15 cellular contexts compared by ENCODE assay signal in the genomic region with DNA sequence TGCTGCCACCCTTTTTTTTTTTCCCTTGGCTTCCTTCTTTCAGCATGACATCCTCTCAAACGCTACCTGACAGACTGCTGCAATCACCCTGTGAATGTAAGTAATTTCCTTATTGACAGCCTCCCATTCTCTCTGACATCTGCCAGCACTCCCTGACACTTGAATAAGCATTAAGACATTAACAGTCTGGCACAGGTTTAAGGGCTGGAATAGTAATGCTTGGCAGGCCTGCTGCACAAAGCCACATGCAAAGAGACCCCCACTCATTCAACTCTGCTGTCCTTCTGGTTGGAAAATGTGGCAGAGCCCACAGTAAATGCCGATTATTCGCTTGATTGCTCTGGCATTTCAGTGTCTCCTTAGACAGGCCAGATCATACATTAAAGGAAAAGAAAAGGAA. TPM values are rescaled to one million over a fixed set of nuclear protein-coding genes. Genes with fewer than 3 reads are reported as not detected.
DNase-seq lines count a peak whose midpoint lies in the region; ATAC-seq and TF ChIP-seq lines count a peak whose summit lies in the region.
"Had no signal": no experiment of that assay in that cellular context is flagged by ENCODE, and none has a peak within 500 bp of the region (broad histone marks: within the 10 kb centered on the region; RNA-seq: fewer than 3 reads in every experiment).

No MANE protein-coding gene starts in this region.

- peak overlapping the region in 4 of 5 experiments; percentile 13 to 76 (median 48) for H3K4me3 Mint-ChIP-seq in brain
- H3K4me3 Mint-ChIP-seq: CD8-positive, alpha-beta memory T cell; natural killer cell had no signal

- DNase-seq in NCI-H2029 treated with DMSO at 0.1 percent for 48 hours (lab: John Stamatoyannopoulos, UW) (peak; percentile 23), neuronal stem cell (ENCODE audit: low spot score) (peak; percentile 33), middle frontal gyrus (ENCODE audit: extremely low spot score, low spot score) (no peak), sciatic nerve (ENCODE audit: low spot score) (no peak)
- no peak for DNase-seq in stimulated activated naive CD4-positive, alpha-beta T cell treated with Interleukin-2 at 50 U/mL for 16 hours (lab: John Stamatoyannopoulos, UW)
- DNase-seq: activated CD8-positive, alpha-beta memory T cell treated with anti-CD3 and anti-CD28 coated beads for 24 hours; CD8-positive, alpha-beta memory T cell; gastrocnemius medialis; IMR-90; natural killer cell; NCI-H510A; SHP77 treated with DMSO at 0.1 percent for 48 hours; testis had no signal

- H3K4me3 ChIP-seq in HEK293 (ENCODE audit: low read depth, low read length) = no peak overlapping the region
- no peak overlapping the region for H3K4me3 ChIP-seq in neuronal stem cell (ENCODE audit: low read length in 2 of 2)
- H3K4me3 ChIP-seq: gastrocnemius medialis, testis had no signal

- H3K27me3 ChIP-seq in neuronal stem cell (ENCODE audit: control insufficient read depth in 3 of 3, insufficient read depth in 3 of 3, low read depth in 1 of 3, low read length in 3 of 3) = peaks cover 0 to 3% (median 0%) of the 10 kb centered on the region in 3 experiments
- H3K27me3 ChIP-seq: gastrocnemius medialis, testis had no signal

- H2AFZ ChIP-seq in neuronal stem cell (ENCODE audit: low read length) = no peak overlapping the region

- no peaks in the 10 kb centered on the region for H3K27me3 Mint-ChIP-seq in brain
- H3K27me3 Mint-ChIP-seq: CD8-positive, alpha-beta memory T cell had no signal

- H4K8ac ChIP-seq in neuronal stem cell (ENCODE audit: low read depth, low read length) = no peak overlapping the region

- H2AK5ac ChIP-seq in neuronal stem cell (ENCODE audit: low read depth, low read length) = no peak overlapping the region

- no peak overlapping the region for H3K4me2 ChIP-seq in neuronal stem cell (ENCODE audit: insufficient read depth, low read length, poor library complexity, severe bottlenecking)

- H3K36me3 ChIP-seq in HEK293 (ENCODE audit: control insufficient read depth in 2 of 2, insufficient read depth in 1 of 2, low read length in 2 of 2) (no peaks in the 10 kb centered on the region), neuronal stem cell (replicated peaks in 1 of 2; ENCODE audit: control insufficient read depth in 2 of 2, insufficient read depth in 2 of 2, low read length in 2 of 2) (no peaks in the 10 kb centered on the region)
- H3K36me3 ChIP-seq: gastrocnemius medialis had no signal

- H3K36me3 Mint-ChIP-seq in brain = no peaks in the 10 kb centered on the region
- H3K36me3 Mint-ChIP-seq: CD8-positive, alpha-beta memory T cell; natural killer cell had no signal

- H3K4me1 ChIP-seq in HEK293 (ENCODE audit: control insufficient read depth, insufficient read depth, low read length) (no peaks in the 10 kb centered on the region), neuronal stem cell (ENCODE audit: control insufficient read depth in 2 of 2, insufficient read depth in 1 of 2, low read depth in 1 of 2, low read length in 2 of 2) (peaks cover 9 to 10% of the 10 kb centered on the region in 2 donors)
- H3K4me1 ChIP-seq: gastrocnemius medialis, testis had no signal

- H3K9me3 ChIP-seq in HEK293 (ENCODE audit: control insufficient read depth, insufficient read depth, low read depth, low read length) = no peaks in the 10 kb centered on the region
- H3K9me3 ChIP-seq in neuronal stem cell (replicated peaks in 1 of 2; ENCODE audit: control insufficient read depth in 2 of 2, insufficient read depth in 1 of 2, low read depth in 1 of 2, low read length in 2 of 2) = no peaks in the 10 kb centered on the region
- H3K9me3 ChIP-seq: gastrocnemius medialis, testis had no signal

- H3K23ac ChIP-seq in neuronal stem cell (ENCODE audit: low read depth, low read length, poor library complexity) = no peak overlapping the region

- H3K79me1 ChIP-seq in neuronal stem cell (ENCODE audit: low read depth, low read length) = no peaks in the 10 kb centered on the region

- H3K27ac ChIP-seq in HEK293 (ENCODE audit: extremely low read depth, low read depth, low read length) (no peak overlapping the region), neuronal stem cell (replicated peaks; ENCODE audit: low read length) (no peak overlapping the region)
- H3K27ac ChIP-seq: gastrocnemius medialis, testis had no signal

- H3K4me1 Mint-ChIP-seq in brain = peaks cover 69% of the 10 kb centered on the region

- H3K9me3 Mint-ChIP-seq in brain = no peaks in the 10 kb centered on the region
- H3K9me3 Mint-ChIP-seq: CD8-positive, alpha-beta memory T cell; natural killer cell had no signal

- peak overlapping the region; percentile 40 to 82 (median 68) for H3K27ac Mint-ChIP-seq in brain
- H3K27ac Mint-ChIP-seq: natural killer cell had no signal

- no peak overlapping the region for H3K18ac ChIP-seq in neuronal stem cell (ENCODE audit: low read length)

- no peak overlapping the region for H2BK15ac ChIP-seq in neuronal stem cell (ENCODE audit: low read length)

- CTCF ChIA-PET in HEK293 (lab: Yijun Ruan, JAX) = interaction anchor here (0.6 kb wide), 1 partner anchor 345 kb away, joined by 3 read pairs; no protein-coding TSS in a partner anchor

- no peak overlapping the region for H4K91ac ChIP-seq in neuronal stem cell (ENCODE audit: low read depth, low read length, poor library complexity)

- no CpG with 5 or more reads among the region's 3 CpGs for WGBS in neuronal stem cell (ENCODE audit: extremely low coverage in 2 of 2, insufficient read length in 2 of 2, insufficient replicate concordance in 1 of 2), 2 donors

- no peak overlapping the region for H2BK12ac ChIP-seq in neuronal stem cell (ENCODE audit: low read length)

- H3K14ac ChIP-seq in neuronal stem cell (ENCODE audit: low read length) = no peak overlapping the region

- TF ChIP-seq CTCF in HEK293 (tag by site-specific recombination; IDR thresholded peaks at IDR 0.05) (no peak), brain (conservative IDR thresholded peaks at IDR 0.05) (no peak)

- ATAC-seq in sciatic nerve = no peak
- ATAC-seq: gastrocnemius medialis, natural killer cell had no signal

- H3K9ac ChIP-seq in neuronal stem cell (ENCODE audit: low read depth, low read length, poor library complexity) = no peak overlapping the region

- POLR2A ChIA-PET in HEK293 (lab: Yijun Ruan, JAX) = no interaction called here

- no peak overlapping the region for H2BK120ac ChIP-seq in neuronal stem cell (ENCODE audit: low read depth, low read length)

- intact Hi-C loops in sciatic nerve (cut with DNase I) = no loop called here

- no peak overlapping the region for H2BK5ac ChIP-seq in neuronal stem cell (ENCODE audit: low read length)

- H3K4ac ChIP-seq in neuronal stem cell (ENCODE audit: low read length) = no peak overlapping the region

TF ChIP-seq in HEK293, 187 proteins besides CTCF, POLR2A, EP300 and RAD21:
- TF ChIP-seq ZNF623 (tag by site-specific recombination; IDR thresholded peaks at IDR 0.05) (no peak), ZBTB17 (tag by site-specific recombination; IDR thresholded peaks at IDR 0.05) (0 out of 2 replicates have a peak, but pooled peaks have one; percentile 8)

RNA-seq across cellular contexts. Expression of a gene that starts 28.1 kb away (rescaled TPM):
- 8.7 TPM for polyA plus RNA-seq in brain (ENCODE audit: insufficient read depth, low read depth, low replicate concordance)
- polyA plus RNA-seq in neuronal stem cell (2013, experiment 1 of 2) = 3.7 TPM
- 3.7 TPM for polyA plus RNA-seq in neuronal stem cell (2013, experiment 2 of 2)
- 27.0 TPM for total RNA-seq in sciatic nerve

Comparison
In these comparisons a context has a peak if more than half of its experiments do, and no peak if none do; other contexts are left out.
1. DNase-seq: peak in NCI-H2029 treated with DMSO at 0.1 percent for 48 hours (single experiment) and neuronal stem cell (single experiment); none in stimulated activated naive CD4-positive, alpha-beta T cell treated with Interleukin-2 at 50 U/mL for 16 hours (single experiment), middle frontal gyrus (single experiment) and sciatic nerve (single experiment).